ENCODE assay signal across 23 cellular contexts in the genomic region with DNA sequence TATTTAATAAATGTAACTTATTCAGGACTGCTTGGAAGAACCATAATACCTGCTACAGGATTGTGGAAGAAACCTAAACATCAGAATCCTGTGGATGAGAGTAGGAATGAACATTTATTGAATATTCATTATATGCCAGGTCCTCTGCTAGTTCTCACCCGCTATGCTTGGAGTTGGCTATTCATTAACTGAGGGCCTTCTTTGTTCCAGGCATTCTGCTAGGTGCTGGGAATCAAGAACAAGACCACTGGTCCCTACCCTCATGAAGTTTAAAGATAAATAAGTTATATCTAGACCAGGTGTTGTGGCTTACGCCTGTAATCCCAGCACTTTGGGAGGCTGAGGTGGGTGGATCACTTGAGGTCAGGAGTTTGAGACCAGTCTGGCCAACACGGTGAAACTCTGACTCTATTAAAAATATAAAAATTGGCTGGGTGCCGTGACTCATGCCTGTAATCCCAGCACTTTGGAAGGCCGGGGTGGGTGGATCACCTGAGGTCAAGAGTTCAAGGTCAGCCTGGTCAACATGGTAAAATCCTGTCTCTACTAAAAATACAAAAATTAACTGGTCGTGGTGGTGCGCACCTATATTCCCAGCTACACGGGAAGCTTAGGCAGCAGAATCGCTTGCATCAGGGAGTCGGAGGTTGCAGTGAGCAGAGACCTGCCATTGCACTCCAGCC. TPM values are rescaled to one million over a fixed set of nuclear protein-coding genes. Genes with fewer than 3 reads are reported as not detected.
DNase-seq lines count a peak whose midpoint lies in the region; FAIRE-seq and TF ChIP-seq lines count a peak whose summit lies in the region.
"Had no signal": no experiment of that assay in that cellular context is flagged by ENCODE, and none has a peak within 500 bp of the region (broad histone marks: within the 10 kb centered on the region; RNA-seq: fewer than 3 reads in every experiment).

No MANE protein-coding gene starts in this region.

- H3K27me3 ChIP-seq in ovary: no peaks in the 10 kb centered on the region
- no peaks in the 10 kb centered on the region for H3K27me3 ChIP-seq in effector memory CD4-positive, alpha-beta T cell (replicated peaks; ENCODE audit: control insufficient read depth, insufficient read depth, low read length, poor library complexity, severe bottlenecking)

- no peak for TF ChIP-seq EP300 in ovary (IDR thresholded peaks at IDR 0.05)

- no peaks in the 10 kb centered on the region for H3K27me3 Mint-ChIP-seq in nephron (ENCODE audit: low read depth)
- no peaks in the 10 kb centered on the region for H3K27me3 Mint-ChIP-seq in activated T-cell treated with anti-CD3 and anti-CD28 coated beads, Interleukin-2, amount 50 U/mL, for 24 hours

- WGBS in ovary, 3 donors: 77 to 80% (median 78%) methylated on average over 10 of the region's 10 CpGs

- peaks cover 33% of the 10 kb centered on the region for H3K36me3 Mint-ChIP-seq in nephron (ENCODE audit: low read depth)
- H3K36me3 Mint-ChIP-seq in activated T-cell treated with anti-CD3 and anti-CD28 coated beads, Interleukin-2, amount 50 U/mL, for 24 hours (ENCODE audit: low read depth): peaks cover 66% of the 10 kb centered on the region

- no peak for TF ChIP-seq POLR2A in ovary (IDR thresholded peaks at IDR 0.05)

- no peak overlapping the region for H3K4me3 ChIP-seq in kidney (ENCODE audit: low read length in 2 of 2)
- H3K4me3 ChIP-seq in ovary: no peak overlapping the region
- no peak overlapping the region for H3K4me3 ChIP-seq in effector memory CD4-positive, alpha-beta T cell (ENCODE audit: insufficient read depth, low read depth, low read length, poor library complexity, severe bottlenecking)
- H3K4me3 ChIP-seq: GM23338 had no signal

- H3K9ac ChIP-seq in kidney (ENCODE audit: low read length in 2 of 2): no peak overlapping the region

- no peak for FAIRE-seq in kidney (lab: Jason Lieb, UNC)
- FAIRE-seq: GM12891, GM18507 had no signal

- H3K9me3 Mint-ChIP-seq in nephron: no peaks in the 10 kb centered on the region
- H3K9me3 Mint-ChIP-seq in activated T-cell treated with anti-CD3 and anti-CD28 coated beads, Interleukin-2, amount 50 U/mL, for 24 hours: no peaks in the 10 kb centered on the region
- H3K9me3 Mint-ChIP-seq: H9 had no signal

- H3K4me3 Mint-ChIP-seq in nephron: no peak overlapping the region
- H3K4me3 Mint-ChIP-seq in activated T-cell treated with anti-CD3 and anti-CD28 coated beads, Interleukin-2, amount 50 U/mL, for 24 hours: no peak overlapping the region
- H3K4me3 Mint-ChIP-seq: CD4-positive, alpha-beta memory T cell; GM23338; H9 had no signal

- H3K4me1 Mint-ChIP-seq in nephron: peaks cover 26% of the 10 kb centered on the region
- H3K4me1 Mint-ChIP-seq in activated T-cell treated with anti-CD3 and anti-CD28 coated beads, Interleukin-2, amount 50 U/mL, for 24 hours (ENCODE audit: low read depth): peaks cover 32% of the 10 kb centered on the region

- H3K9me3 ChIP-seq in kidney (ENCODE audit: control insufficient read depth in 1 of 2, low read length in 2 of 2): no peaks in the 10 kb centered on the region
- no peaks in the 10 kb centered on the region for H3K9me3 ChIP-seq in ovary
- no peaks in the 10 kb centered on the region for H3K9me3 ChIP-seq in effector memory CD4-positive, alpha-beta T cell (ENCODE audit: control insufficient read depth, low read length)

- DNase-seq in kidney: no peak
- DNase-seq in ovary: no peak
- DNase-seq in effector memory CD4-positive, alpha-beta T cell: no peak
- no peak for DNase-seq in activated T-cell treated with anti-CD3 and anti-CD28 coated beads, Interleukin-2, amount 50 U/mL, for 24 hours
- DNase-seq: C1 segment of cervical spinal cord; Calu3; CD4-positive, alpha-beta memory T cell; COR-L47; DMS53; DMS79 treated with DMSO at 0.1 percent for 48 hours; GF-D8; H9 had no signal

- intact Hi-C loops in kidney (cut with DNase I) (no loop called here), ovary (cut with DNase I) (loop anchor here in 1 of 4 donors (10.0 kb wide), 1 partner anchor 52 kb away; a partner anchor contains a TSS)

- H3K27ac Mint-ChIP-seq in nephron: peak overlapping the region in 2 of 3 experiments; percentile 22 to 76
- no peak overlapping the region for H3K27ac Mint-ChIP-seq in activated T-cell treated with anti-CD3 and anti-CD28 coated beads, Interleukin-2, amount 50 U/mL, for 24 hours
- H3K27ac Mint-ChIP-seq: GM23338 had no signal

- peak overlapping the region; percentile 15; the same call in 1 of the 2 replicates for H3K27ac ChIP-seq in 22Rv1
- peak overlapping the region; percentile 43 to 70 for H3K27ac ChIP-seq in kidney (ENCODE audit: low read depth in 2 of 2, low read length in 2 of 2)
- no peak overlapping the region for H3K27ac ChIP-seq in ovary
- no peak overlapping the region for H3K27ac ChIP-seq in effector memory CD4-positive, alpha-beta T cell (ENCODE audit: insufficient read depth, low read length, poor library complexity, severe bottlenecking)

- H3K36me3 ChIP-seq in kidney (ENCODE audit: control insufficient read depth in 1 of 2, insufficient read depth in 2 of 2, low read length in 2 of 2): no peaks in the 10 kb centered on the region
- no peaks in the 10 kb centered on the region for H3K36me3 ChIP-seq in ovary
- peaks cover 4% of the 10 kb centered on the region for H3K36me3 ChIP-seq in effector memory CD4-positive, alpha-beta T cell (ENCODE audit: control insufficient read depth, insufficient read depth, low read length)

- TF ChIP-seq CTCF in 22Rv1 (IDR thresholded peaks at IDR 0.05) (no peak), kidney (IDR thresholded peaks at IDR 0.05; ENCODE audit: borderline replicate concordance, extremely low read depth, insufficient read depth) (no peak), nephron (IDR thresholded peaks at IDR 0.05; ENCODE audit: unreplicated experiment in 3 of 3) (no peak), ovary (IDR thresholded peaks at IDR 0.05) (no peak)

- peaks cover 6 to 8% of the 10 kb centered on the region in 2 donors for H3K4me1 ChIP-seq in kidney (ENCODE audit: control insufficient read depth in 1 of 2, insufficient read depth in 1 of 2, low read depth in 1 of 2, low read length in 2 of 2)
- H3K4me1 ChIP-seq in ovary (ENCODE audit: insufficient read depth): peaks cover 5% of the 10 kb centered on the region
- H3K4me1 ChIP-seq in effector memory CD4-positive, alpha-beta T cell (ENCODE audit: control insufficient read depth, insufficient read depth, low read length, poor library complexity, severe bottlenecking): peaks cover 7% of the 10 kb centered on the region

RNA-seq across cellular contexts. Expression of a gene that starts 3.8 kb away (rescaled TPM):
- total RNA-seq in kidney (23.0 TPM), ovary (10 to 100 TPM; 27.3 to 45.6 (median 42.1) TPM)
- polyA plus RNA-seq in kidney (ENCODE audit: insufficient read depth, low read depth, low replicate concordance) (20.3 TPM), ovary (10 to 100 TPM; 32.4 to 58.6 TPM)

RNA-seq across cellular contexts. Expression of a gene that starts 9.9 kb away (rescaled TPM):
- total RNA-seq in kidney (17.2 TPM), ovary (10 to 100 TPM; 10.1 to 21.9 (median 18.7) TPM)
- polyA plus RNA-seq in kidney (ENCODE audit: insufficient read depth, low read depth, low replicate concordance) (15.9 TPM), ovary (10 to 100 TPM; 17.3 to 26.1 TPM)

RNA-seq across cellular contexts. Expression of a gene that starts 9.9 kb away (rescaled TPM):
- total RNA-seq in kidney: 1.3 TPM
- 1.3 TPM for polyA plus RNA-seq in kidney (ENCODE audit: insufficient read depth, low read depth, low replicate concordance)
- 1 to 10 TPM in 1 of 7 donors, under 1 TPM in 4, not detected in 2; 0.22 to 2.5 (median 0.36) TPM for total RNA-seq in ovary
- 1 to 10 TPM in 1 of 2 donors, under 1 TPM in 1; 0.62 to 3.0 TPM for polyA plus RNA-seq in ovary

RNA-seq across cellular contexts. Expression of a gene that starts 30.1 kb away (rescaled TPM):
- total RNA-seq in kidney (not detected), ovary (not detected)
- polyA plus RNA-seq in kidney (ENCODE audit: insufficient read depth, low read depth, low replicate concordance) (not detected), ovary (not detected)
- total RNA-seq: A172; A673; Calu3; CD4-positive, alpha-beta memory T cell; Daoy; G401; GM23338; H4 had no signal
- polyA plus RNA-seq: BJ; CD4-positive, alpha-beta memory T cell; GM23338 had no signal

RNA-seq across cellular contexts. Expression of a gene that starts 52.1 kb away (rescaled TPM):
- 11.7 TPM for total RNA-seq in kidney
- 15.9 TPM for polyA plus RNA-seq in kidney (ENCODE audit: insufficient read depth, low read depth, low replicate concordance)
- 10 to 100 TPM in 3 of 7 donors, 1 to 10 TPM in 3, under 1 TPM in 1; 0.83 to 15.1 (median 6.3) TPM for total RNA-seq in ovary
- polyA plus RNA-seq in ovary: 10 to 100 TPM in 1 of 2 donors, 1 to 10 TPM in 1; 4.9 to 10.3 TPM
- total RNA-seq: A172; Calu3; CD4-positive, alpha-beta memory T cell; Daoy; G401; GM23338 had no signal
- polyA plus RNA-seq: BJ had no signal

Comparison
In these comparisons a context has a peak if more than half of its experiments do, and no peak if none do; other contexts are left out.
1. H3K27ac ChIP-seq: peak in 22Rv1 (single experiment) and kidney (2 of 2); none in ovary (0 of 2) and effector memory CD4-positive, alpha-beta T cell (single experiment).